Comparison of ENCODE assay signal across 25 cellular contexts in the genomic region with DNA sequence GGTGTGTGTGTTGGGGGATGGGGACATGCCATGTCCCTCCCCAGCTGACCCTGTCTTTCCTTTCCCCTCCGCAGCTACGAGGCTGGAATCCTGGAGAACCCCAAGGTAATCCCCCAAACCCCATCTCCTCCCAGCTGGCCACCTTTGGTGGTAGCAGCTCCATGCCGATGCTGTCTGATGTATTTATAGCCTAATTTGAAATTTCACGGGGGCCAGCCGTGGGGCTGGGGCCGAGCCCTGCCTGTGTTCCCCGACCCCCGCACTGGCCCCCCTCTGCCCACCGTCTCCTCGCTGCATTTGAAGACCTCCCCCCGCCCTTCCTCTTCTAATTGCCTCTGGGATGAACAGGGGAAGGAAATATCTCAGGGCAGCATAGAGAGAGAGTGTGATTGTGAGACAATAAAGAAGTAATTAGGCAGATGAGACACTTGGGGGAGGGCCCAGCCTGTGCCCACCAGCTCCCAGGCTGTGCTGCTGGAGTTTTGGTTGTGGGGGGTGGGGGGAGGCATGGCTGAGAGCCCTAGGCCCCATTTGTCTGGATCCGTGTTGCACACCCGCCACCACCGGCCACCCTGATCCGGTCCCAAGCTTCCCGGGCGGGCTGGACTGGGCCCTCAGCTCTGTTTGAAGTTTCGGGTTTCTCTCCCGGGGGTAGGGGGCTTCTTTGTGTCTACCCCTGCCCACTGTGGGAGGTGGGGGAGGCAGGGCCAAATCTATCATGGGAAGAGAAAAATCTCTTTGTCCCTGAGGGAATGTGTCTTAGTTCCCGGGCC. TPM values are rescaled to one million over a fixed set of nuclear protein-coding genes. Genes with fewer than 3 reads are reported as not detected.
DNase-seq lines count a peak whose midpoint lies in the region; ATAC-seq lines count a peak whose summit lies in the region.
"Had no signal": no experiment of that assay in that cellular context is flagged by ENCODE, and none has a peak within 500 bp of the region (broad histone marks: within the 10 kb centered on the region; RNA-seq: fewer than 3 reads in every experiment).

No MANE protein-coding gene starts in this region.

- CTCF ChIA-PET in activated CD4-positive, alpha-beta T cell treated with anti-CD3 and anti-CD28 coated beads for 36 hours (lab: Charles Lee): interaction anchor here (0.6 kb wide), 1 partner anchor 236 kb away, joined by 3 read pairs; no protein-coding TSS in a partner anchor

- H3K9me3 ChIP-seq in ectodermal cell (ENCODE audit: control insufficient read depth, low read length): no peaks in the 10 kb centered on the region

- peaks cover 25% of the 10 kb centered on the region for H3K27me3 Mint-ChIP-seq in activated CD4-positive, alpha-beta T cell treated with anti-CD3 and anti-CD28 coated beads for 36 hours

- intact Hi-C loops in Right ventricle myocardium superior (cut with DNase I): no loop called here
- intact Hi-C loops in activated CD4-positive, alpha-beta T cell treated with anti-CD3 and anti-CD28 coated beads for 36 hours (cut with DNase I, micrococcal nuclease): no loop called here

- 36 to 37% methylated on average over 20 of the region's 20 CpGs for WGBS in ectodermal cell, 2 experiments

- ATAC-seq in Right ventricle myocardium superior (ENCODE audit: poor library complexity): no peak
- ATAC-seq in activated CD4-positive, alpha-beta T cell treated with anti-CD3 and anti-CD28 coated beads for 36 hours: no peak
- ATAC-seq: HCT116, K562, Panc1 had no signal

- no peak overlapping the region for H3K4me3 Mint-ChIP-seq in activated CD4-positive, alpha-beta T cell treated with anti-CD3 and anti-CD28 coated beads for 36 hours
- H3K4me3 Mint-ChIP-seq: CD14-positive monocyte; T-helper 1 cell treated with Interleukin-12 subunit alpha and Interleukin-12 subunit beta and Interleukin-4 antibody, amounts not matched to agents 30 μg/mL and 1 μg/mL, for 36 hours had no signal

- H3K27ac Mint-ChIP-seq in activated CD4-positive, alpha-beta T cell treated with anti-CD3 and anti-CD28 coated beads for 36 hours: no peak overlapping the region
- H3K27ac Mint-ChIP-seq: CD14-positive monocyte; T-helper 1 cell treated with Interleukin-12 subunit alpha and Interleukin-12 subunit beta and Interleukin-4 antibody, amounts not matched to agents 30 μg/mL and 1 μg/mL, for 36 hours had no signal

- peak overlapping the region; percentile 53 for H3K27ac ChIP-seq in ectodermal cell (ENCODE audit: insufficient read depth, low read depth, low read length, poor library complexity, severe bottlenecking)
- H3K27ac ChIP-seq: GM23248 had no signal

- no peaks in the 10 kb centered on the region for H3K4me1 Mint-ChIP-seq in activated CD4-positive, alpha-beta T cell treated with anti-CD3 and anti-CD28 coated beads for 36 hours
- H3K4me1 Mint-ChIP-seq: CD14-positive monocyte had no signal

- DNase-seq in NCI-H82 (lab: John Stamatoyannopoulos, UW): peak; percentile 23
- no peak for DNase-seq in NCI-H82 treated with DMSO at 0.1 percent for 48 hours (lab: John Stamatoyannopoulos, UW; ENCODE audit: unreplicated experiment)
- peak; percentile 68 for DNase-seq in NCI-H69 (lab: John Stamatoyannopoulos, UW)
- DNase-seq in Right ventricle myocardium superior: no peak
- DNase-seq in activated CD4-positive, alpha-beta T cell treated with anti-CD3 and anti-CD28 coated beads for 36 hours: no peak
- no peak for DNase-seq in activated gamma-delta T cell (lab: John Stamatoyannopoulos, UW)
- no peak for DNase-seq in NCI-H1105 treated with DMSO at 0.1 percent for 48 hours (lab: John Stamatoyannopoulos, UW)
- DNase-seq: 8988T; DMS53; GDM1; GM23248; MM.1S; NCI-H1048; NCI-H1436; NCI-H187 treated with DMSO at 0.1 percent for 48 hours; NCI-H2107; NCI-H446; NCI-H526 treated with DMSO at 0.1 percent for 48 hours; NK-92 treated with Interleukin-12 subunit alpha and Interleukin-12 subunit beta, amount 100 ng/mL, for 24 hours had no signal

- POLR2A ChIA-PET in activated CD4-positive, alpha-beta T cell treated with anti-CD3 and anti-CD28 coated beads for 36 hours (lab: Charles Lee): no interaction called here

- H3K4me1 ChIP-seq in ectodermal cell (ENCODE audit: control insufficient read depth, insufficient read depth, low read length): peaks cover 57% of the 10 kb centered on the region

- peaks cover 33% of the 10 kb centered on the region for H3K27me3 ChIP-seq in ectodermal cell (ENCODE audit: control insufficient read depth, insufficient read depth, low read length, poor library complexity, severe bottlenecking)

- no peak overlapping the region for H3K4me3 ChIP-seq in ectodermal cell (ENCODE audit: insufficient read depth, low read depth, low read length)
- H3K4me3 ChIP-seq: GM23248, K562 had no signal

- no peaks in the 10 kb centered on the region for H3K36me3 Mint-ChIP-seq in activated CD4-positive, alpha-beta T cell treated with anti-CD3 and anti-CD28 coated beads for 36 hours (ENCODE audit: low read depth)
- H3K36me3 Mint-ChIP-seq: CD14-positive monocyte had no signal

- no peaks in the 10 kb centered on the region for H3K9me3 Mint-ChIP-seq in activated CD4-positive, alpha-beta T cell treated with anti-CD3 and anti-CD28 coated beads for 36 hours (ENCODE audit: low read depth)
- H3K9me3 Mint-ChIP-seq: CD14-positive monocyte; T-helper 1 cell treated with Interleukin-12 subunit alpha and Interleukin-12 subunit beta and Interleukin-4 antibody, amounts not matched to agents 30 μg/mL and 1 μg/mL, for 36 hours had no signal

- no peaks in the 10 kb centered on the region for H3K36me3 ChIP-seq in ectodermal cell (ENCODE audit: control insufficient read depth, insufficient read depth, low read length)

RNA-seq across cellular contexts. Expression of a gene that starts 26.8 kb away (rescaled TPM):
- polyA plus RNA-seq in ectodermal cell (2013, experiment 1 of 4): 52.4 TPM
- 41.4 TPM for polyA plus RNA-seq in ectodermal cell (2013, experiment 2 of 4)
- 31.3 TPM for polyA plus RNA-seq in ectodermal cell (2013, experiment 3 of 4)
- 32.5 TPM for polyA plus RNA-seq in ectodermal cell (2013, experiment 4 of 4)
- 74.4 TPM for total RNA-seq in Right ventricle myocardium superior
- total RNA-seq in activated CD4-positive, alpha-beta T cell treated with anti-CD3 and anti-CD28 coated beads for 36 hours: 1 to 10 TPM; 8.6 to 9.3 TPM
- polyA plus RNA-seq: CD14-positive monocyte had no signal

Comparison
In these comparisons a context has a peak if more than half of its experiments do, and no peak if none do; other contexts are left out.
1. DNase-seq: peak in NCI-H82 (single experiment) and NCI-H69 (single experiment); none in NCI-H82 treated with DMSO at 0.1 percent for 48 hours (single experiment), Right ventricle myocardium superior (single experiment), activated CD4-positive, alpha-beta T cell treated with anti-CD3 and anti-CD28 coated beads for 36 hours (single experiment), activated gamma-delta T cell (single experiment) and NCI-H1105 treated with DMSO at 0.1 percent for 48 hours (single experiment).